In the genomic region with DNA sequence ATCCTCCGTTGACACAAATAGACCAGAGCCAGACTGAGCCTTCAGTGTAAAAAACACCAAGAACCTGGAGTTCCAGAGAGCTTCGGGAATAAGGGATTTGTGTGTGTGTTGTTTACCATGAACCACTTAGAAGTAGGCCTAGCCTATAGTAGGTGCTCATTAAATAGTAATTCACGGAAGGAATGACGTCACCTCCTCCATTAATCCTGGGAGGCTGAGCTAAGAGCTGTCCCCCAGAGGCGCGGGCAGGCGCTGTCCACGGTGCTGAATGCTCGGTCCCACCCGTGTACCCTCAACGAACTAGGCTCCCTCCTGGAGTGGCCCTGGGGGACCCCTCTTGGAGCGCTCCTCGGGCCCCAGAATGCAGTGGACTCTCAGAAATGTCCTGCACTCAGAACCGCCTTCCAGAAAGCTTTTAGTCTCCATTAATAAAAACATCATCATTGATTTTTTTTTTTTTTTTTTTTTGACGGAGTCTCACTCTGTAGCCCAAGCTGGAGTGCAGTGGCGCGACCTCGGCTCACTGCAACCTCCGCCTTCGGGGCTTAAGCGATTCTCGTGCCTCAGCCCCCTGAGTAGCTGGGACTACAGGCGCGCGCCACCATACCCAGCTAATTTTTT, we compare ENCODE assay signal across 1 cellular context.
TF ChIP-seq lines count a peak whose summit lies in the region.

No MANE protein-coding gene starts in this region.

TF ChIP-seq in K562, 482 proteins besides CTCF, POLR2A, EP300 and RAD21 (continued from another document and continues in another):
- TF ChIP-seq ETV6 (IDR thresholded peaks at IDR 0.05; ENCODE audit: borderline replicate concordance in 1 of 2, low read depth in 2 of 2, low read length in 1 of 2), result no peak
- no peak for TF ChIP-seq ETV6 (CRISPR knock-in tag; IDR thresholded peaks at IDR 0.05; ENCODE audit: borderline replicate concordance)
- TF ChIP-seq HDAC6 (IDR thresholded peaks at IDR 0.05; ENCODE audit: low read depth, low read length), result no peak
- TF ChIP-seq TGIF2 (CRISPR knock-in tag; IDR thresholded peaks at IDR 0.05), result no peak
- TF ChIP-seq, protein P1, sequence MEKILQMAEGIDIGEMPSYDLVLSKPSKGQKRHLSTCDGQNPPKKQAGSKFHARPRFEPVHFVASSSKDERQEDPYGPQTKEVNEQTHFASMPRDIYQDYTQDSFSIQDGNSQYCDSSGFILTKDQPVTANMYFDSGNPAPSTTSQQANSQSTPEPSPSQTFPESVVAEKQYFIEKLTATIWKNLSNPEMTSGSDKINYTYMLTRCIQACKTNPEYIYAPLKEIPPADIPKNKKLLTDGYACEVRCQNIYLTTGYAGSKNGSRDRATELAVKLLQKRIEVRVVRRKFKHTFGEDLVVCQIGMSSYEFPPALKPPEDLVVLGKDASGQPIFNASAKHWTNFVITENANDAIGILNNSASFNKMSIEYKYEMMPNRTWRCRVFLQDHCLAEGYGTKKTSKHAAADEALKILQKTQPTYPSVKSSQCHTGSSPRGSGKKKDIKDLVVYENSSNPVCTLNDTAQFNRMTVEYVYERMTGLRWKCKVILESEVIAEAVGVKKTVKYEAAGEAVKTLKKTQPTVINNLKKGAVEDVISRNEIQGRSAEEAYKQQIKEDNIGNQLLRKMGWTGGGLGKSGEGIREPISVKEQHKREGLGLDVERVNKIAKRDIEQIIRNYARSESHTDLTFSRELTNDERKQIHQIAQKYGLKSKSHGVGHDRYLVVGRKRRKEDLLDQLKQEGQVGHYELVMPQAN (IDR thresholded peaks at IDR 0.05; ENCODE audit: borderline replicate concordance), result no peak
- TF ChIP-seq FOXK2 (conservative IDR thresholded peaks at IDR 0.05 in 1 of 2, IDR thresholded peaks at IDR 0.05 in 1 of 2; ENCODE audit: low read depth in 2 of 2), result no peak
- no peak for TF ChIP-seq BACH1 (tag; IDR thresholded peaks at IDR 0.05)
- TF ChIP-seq, protein P2, sequence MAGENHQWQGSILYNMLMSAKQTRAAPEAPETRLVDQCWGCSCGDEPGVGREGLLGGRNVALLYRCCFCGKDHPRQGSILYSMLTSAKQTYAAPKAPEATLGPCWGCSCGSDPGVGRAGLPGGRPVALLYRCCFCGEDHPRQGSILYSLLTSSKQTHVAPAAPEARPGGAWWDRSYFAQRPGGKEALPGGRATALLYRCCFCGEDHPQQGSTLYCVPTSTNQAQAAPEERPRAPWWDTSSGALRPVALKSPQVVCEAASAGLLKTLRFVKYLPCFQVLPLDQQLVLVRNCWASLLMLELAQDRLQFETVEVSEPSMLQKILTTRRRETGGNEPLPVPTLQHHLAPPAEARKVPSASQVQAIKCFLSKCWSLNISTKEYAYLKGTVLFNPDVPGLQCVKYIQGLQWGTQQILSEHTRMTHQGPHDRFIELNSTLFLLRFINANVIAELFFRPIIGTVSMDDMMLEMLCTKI (IDR thresholded peaks at IDR 0.05; ENCODE audit: partially characterized antibody), result no peak
- no peak for TF ChIP-seq NR4A1 (CRISPR knock-in tag; IDR thresholded peaks at IDR 0.05)
- TF ChIP-seq NR4A1 (tag; IDR thresholded peaks at IDR 0.05), result no peak
- TF ChIP-seq HMGN3 (IDR thresholded peaks at IDR 0.05; ENCODE audit: borderline replicate concordance, extremely low read depth, insufficient read length, low read depth, low read length), result no peak
- TF ChIP-seq MAFK (IDR thresholded peaks at IDR 0.05; ENCODE audit: low read length), result no peak
- no peak for TF ChIP-seq ZFP30 (CRISPR knock-in tag; IDR thresholded peaks at IDR 0.05; ENCODE audit: borderline replicate concordance)
- no peak for TF ChIP-seq ZNF253 (CRISPR knock-in tag; conservative IDR thresholded peaks at IDR 0.05)
- no peak for TF ChIP-seq KHSRP (IDR thresholded peaks at IDR 0.05)
- TF ChIP-seq TRIM24 (IDR thresholded peaks at IDR 0.05), result no peak
- TF ChIP-seq PCBP2 (IDR thresholded peaks at IDR 0.05; ENCODE audit: low read depth, low read length, poor library complexity, severe bottlenecking), result no peak
- TF ChIP-seq SMARCE1 (IDR thresholded peaks at IDR 0.05), result no peak
- no peak for TF ChIP-seq IFI16 (CRISPR knock-in tag; IDR thresholded peaks at IDR 0.05)
- TF ChIP-seq, protein P3, sequence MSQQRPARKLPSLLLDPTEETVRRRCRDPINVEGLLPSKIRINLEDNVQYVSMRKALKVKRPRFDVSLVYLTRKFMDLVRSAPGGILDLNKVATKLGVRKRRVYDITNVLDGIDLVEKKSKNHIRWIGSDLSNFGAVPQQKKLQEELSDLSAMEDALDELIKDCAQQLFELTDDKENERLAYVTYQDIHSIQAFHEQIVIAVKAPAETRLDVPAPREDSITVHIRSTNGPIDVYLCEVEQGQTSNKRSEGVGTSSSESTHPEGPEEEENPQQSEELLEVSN (IDR thresholded peaks at IDR 0.05; ENCODE audit: borderline replicate concordance in 1 of 2, extremely low read depth in 1 of 2, insufficient read depth in 1 of 2, insufficient read length in 1 of 2, low read depth in 1 of 2, low read length in 1 of 2, poor library complexity in 1 of 2, severe bottlenecking in 1 of 2), result no peak
- TF ChIP-seq, protein P4, sequence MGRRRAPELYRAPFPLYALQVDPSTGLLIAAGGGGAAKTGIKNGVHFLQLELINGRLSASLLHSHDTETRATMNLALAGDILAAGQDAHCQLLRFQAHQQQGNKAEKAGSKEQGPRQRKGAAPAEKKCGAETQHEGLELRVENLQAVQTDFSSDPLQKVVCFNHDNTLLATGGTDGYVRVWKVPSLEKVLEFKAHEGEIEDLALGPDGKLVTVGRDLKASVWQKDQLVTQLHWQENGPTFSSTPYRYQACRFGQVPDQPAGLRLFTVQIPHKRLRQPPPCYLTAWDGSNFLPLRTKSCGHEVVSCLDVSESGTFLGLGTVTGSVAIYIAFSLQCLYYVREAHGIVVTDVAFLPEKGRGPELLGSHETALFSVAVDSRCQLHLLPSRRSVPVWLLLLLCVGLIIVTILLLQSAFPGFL (CRISPR knock-in tag; IDR thresholded peaks at IDR 0.05), result no peak
- no peak for TF ChIP-seq TCF3 (CRISPR knock-in tag; IDR thresholded peaks at IDR 0.05)
- TF ChIP-seq, protein P5, sequence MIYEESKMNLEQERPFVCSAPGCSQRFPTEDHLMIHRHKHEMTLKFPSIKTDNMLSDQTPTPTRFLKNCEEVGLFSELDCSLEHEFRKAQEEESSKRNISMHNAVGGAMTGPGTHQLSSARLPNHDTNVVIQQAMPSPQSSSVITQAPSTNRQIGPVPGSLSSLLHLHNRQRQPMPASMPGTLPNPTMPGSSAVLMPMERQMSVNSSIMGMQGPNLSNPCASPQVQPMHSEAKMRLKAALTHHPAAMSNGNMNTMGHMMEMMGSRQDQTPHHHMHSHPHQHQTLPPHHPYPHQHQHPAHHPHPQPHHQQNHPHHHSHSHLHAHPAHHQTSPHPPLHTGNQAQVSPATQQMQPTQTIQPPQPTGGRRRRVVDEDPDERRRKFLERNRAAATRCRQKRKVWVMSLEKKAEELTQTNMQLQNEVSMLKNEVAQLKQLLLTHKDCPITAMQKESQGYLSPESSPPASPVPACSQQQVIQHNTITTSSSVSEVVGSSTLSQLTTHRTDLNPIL (CRISPR knock-in tag; IDR thresholded peaks at IDR 0.05), result no peak
- TF ChIP-seq ZNF354B (CRISPR knock-in tag; IDR thresholded peaks at IDR 0.05), result no peak
- no peak for TF ChIP-seq HDGF (IDR thresholded peaks at IDR 0.05)
- TF ChIP-seq MED1 (CRISPR knock-in tag; IDR thresholded peaks at IDR 0.05; ENCODE audit: borderline replicate concordance), result no peak
- TF ChIP-seq, protein P6, sequence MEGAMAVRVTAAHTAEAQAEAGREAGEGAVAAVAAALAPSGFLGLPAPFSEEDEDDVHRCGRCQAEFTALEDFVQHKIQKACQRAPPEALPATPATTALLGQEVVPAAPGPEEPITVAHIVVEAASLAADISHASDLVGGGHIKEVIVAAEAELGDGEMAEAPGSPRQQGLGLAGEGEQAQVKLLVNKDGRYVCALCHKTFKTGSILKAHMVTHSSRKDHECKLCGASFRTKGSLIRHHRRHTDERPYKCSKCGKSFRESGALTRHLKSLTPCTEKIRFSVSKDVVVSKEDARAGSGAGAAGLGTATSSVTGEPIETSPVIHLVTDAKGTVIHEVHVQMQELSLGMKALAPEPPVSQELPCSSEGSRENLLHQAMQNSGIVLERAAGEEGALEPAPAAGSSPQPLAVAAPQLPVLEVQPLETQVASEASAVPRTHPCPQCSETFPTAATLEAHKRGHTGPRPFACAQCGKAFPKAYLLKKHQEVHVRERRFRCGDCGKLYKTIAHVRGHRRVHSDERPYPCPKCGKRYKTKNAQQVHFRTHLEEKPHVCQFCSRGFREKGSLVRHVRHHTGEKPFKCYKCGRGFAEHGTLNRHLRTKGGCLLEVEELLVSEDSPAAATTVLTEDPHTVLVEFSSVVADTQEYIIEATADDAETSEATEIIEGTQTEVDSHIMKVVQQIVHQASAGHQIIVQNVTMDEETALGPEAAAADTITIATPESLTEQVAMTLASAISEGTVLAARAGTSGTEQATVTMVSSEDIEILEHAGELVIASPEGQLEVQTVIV (CRISPR knock-in tag; IDR thresholded peaks at IDR 0.05; ENCODE audit: borderline replicate concordance), result no peak
- no peak for TF ChIP-seq ZC3H8 (IDR thresholded peaks at IDR 0.05)
- TF ChIP-seq ETS2 (tag; IDR thresholded peaks at IDR 0.05; ENCODE audit: borderline replicate concordance, poor library complexity, severe bottlenecking), result no peak
- TF ChIP-seq ZNF507 (tag; conservative IDR thresholded peaks at IDR 0.05), result no peak
- TF ChIP-seq JUND (IDR thresholded peaks at IDR 0.05; ENCODE audit: borderline replicate concordance, low read depth, low read length), result peak; percentile 97
- peak; percentile 99 for TF ChIP-seq JUND (tag; IDR thresholded peaks at IDR 0.05; ENCODE audit: borderline replicate concordance, low read depth, low read length)
- TF ChIP-seq SREBF1 (IDR thresholded peaks at IDR 0.05; ENCODE audit: borderline replicate concordance, low read depth, low read length), result no peak
- TF ChIP-seq ZNF764 (CRISPR knock-in tag; IDR thresholded peaks at IDR 0.05; ENCODE audit: low read depth), result no peak
- TF ChIP-seq ZKSCAN3 (CRISPR knock-in tag; IDR thresholded peaks at IDR 0.05), result no peak
- no peak for TF ChIP-seq ZFPM2 (CRISPR knock-in tag; IDR thresholded peaks at IDR 0.05)
- TF ChIP-seq STAG1 (CRISPR knock-in tag; IDR thresholded peaks at IDR 0.05; ENCODE audit: borderline replicate concordance), result peak; percentile 24; the same call in 1 of the 2 replicates
- TF ChIP-seq EHMT2 (IDR thresholded peaks at IDR 0.05), result peak; percentile 98
- TF ChIP-seq SP2 (IDR thresholded peaks at IDR 0.05; ENCODE audit: extremely low read depth, low read depth, low read length, poor library complexity, severe bottlenecking), result no peak
- no peak for TF ChIP-seq SRSF7 (optimal IDR thresholded peaks at IDR 0.05; ENCODE audit: low read depth, low read length)
- no peak for TF ChIP-seq NFE2L1 (tag; IDR thresholded peaks at IDR 0.05; ENCODE audit: borderline replicate concordance, low read depth)
- no peak for TF ChIP-seq HSF4 (CRISPR knock-in tag; IDR thresholded peaks at IDR 0.05; ENCODE audit: borderline replicate concordance)
- TF ChIP-seq FOXA1 (IDR thresholded peaks at IDR 0.05; ENCODE audit: borderline replicate concordance), result no peak
- TF ChIP-seq NCOA4 (IDR thresholded peaks at IDR 0.05; ENCODE audit: partially characterized antibody), result no peak
- no peak for TF ChIP-seq RFX5 (IDR thresholded peaks at IDR 0.05; ENCODE audit: low read depth, low read length)
- peak; percentile 29; the same call in 1 of the 2 replicates for TF ChIP-seq GABPB1 (CRISPR knock-in tag; IDR thresholded peaks at IDR 0.05)
- TF ChIP-seq KLF16 (IDR thresholded peaks at IDR 0.05), result no peak
- TF ChIP-seq SIX5 (IDR thresholded peaks at IDR 0.05; ENCODE audit: borderline replicate concordance in 1 of 2, insufficient read depth in 1 of 2, low read depth in 1 of 2, low read length in 2 of 2), result no peak
- TF ChIP-seq, protein P7, sequence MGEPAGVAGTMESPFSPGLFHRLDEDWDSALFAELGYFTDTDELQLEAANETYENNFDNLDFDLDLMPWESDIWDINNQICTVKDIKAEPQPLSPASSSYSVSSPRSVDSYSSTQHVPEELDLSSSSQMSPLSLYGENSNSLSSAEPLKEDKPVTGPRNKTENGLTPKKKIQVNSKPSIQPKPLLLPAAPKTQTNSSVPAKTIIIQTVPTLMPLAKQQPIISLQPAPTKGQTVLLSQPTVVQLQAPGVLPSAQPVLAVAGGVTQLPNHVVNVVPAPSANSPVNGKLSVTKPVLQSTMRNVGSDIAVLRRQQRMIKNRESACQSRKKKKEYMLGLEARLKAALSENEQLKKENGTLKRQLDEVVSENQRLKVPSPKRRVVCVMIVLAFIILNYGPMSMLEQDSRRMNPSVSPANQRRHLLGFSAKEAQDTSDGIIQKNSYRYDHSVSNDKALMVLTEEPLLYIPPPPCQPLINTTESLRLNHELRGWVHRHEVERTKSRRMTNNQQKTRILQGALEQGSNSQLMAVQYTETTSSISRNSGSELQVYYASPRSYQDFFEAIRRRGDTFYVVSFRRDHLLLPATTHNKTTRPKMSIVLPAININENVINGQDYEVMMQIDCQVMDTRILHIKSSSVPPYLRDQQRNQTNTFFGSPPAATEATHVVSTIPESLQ (CRISPR knock-in tag; IDR thresholded peaks at IDR 0.05), result peak; percentile 52; the same call in 1 of the 2 replicates
- no peak for TF ChIP-seq FOS (IDR thresholded peaks at IDR 0.05; ENCODE audit: extremely low read depth, insufficient read length)
- TF ChIP-seq CEBPG (CRISPR knock-in tag; IDR thresholded peaks at IDR 0.05), result no peak; the same call in 1 of the 2 replicates
- TF ChIP-seq CEBPG (tag; conservative IDR thresholded peaks at IDR 0.05 in 1 of 2, IDR thresholded peaks at IDR 0.05 in 1 of 2), result no peak
- no peak for TF ChIP-seq ILF3 (IDR thresholded peaks at IDR 0.05; ENCODE audit: borderline replicate concordance)
- 0 out of 4 replicates have a peak, but pooled peaks of 1 of the 2 experiments have one; percentile 15 for TF ChIP-seq ARNT (IDR thresholded peaks at IDR 0.05)
- TF ChIP-seq MCM2 (IDR thresholded peaks at IDR 0.05; ENCODE audit: low read depth), result no peak
- no peak for TF ChIP-seq GATA2 (CRISPR knock-in tag; IDR thresholded peaks at IDR 0.05)
- no peak for TF ChIP-seq SRSF1 (IDR thresholded peaks at IDR 0.05; ENCODE audit: low read depth, low read length)
- TF ChIP-seq FIP1L1 (IDR thresholded peaks at IDR 0.05; ENCODE audit: low read depth, low read length, poor library complexity, severe bottlenecking), result no peak
- TF ChIP-seq HCFC1 (IDR thresholded peaks at IDR 0.05; ENCODE audit: low read depth, low read length), result no peak
- no peak for TF ChIP-seq KLF6 (CRISPR knock-in tag; IDR thresholded peaks at IDR 0.05; ENCODE audit: borderline replicate concordance)
- no peak for TF ChIP-seq ZNF551 (CRISPR knock-in tag; IDR thresholded peaks at IDR 0.05)
- peak; percentile 72 for TF ChIP-seq LCOR (CRISPR knock-in tag; IDR thresholded peaks at IDR 0.05)
- TF ChIP-seq HDAC2 (IDR thresholded peaks at IDR 0.05), result peak; percentile 74; the same call in 1 of the 2 replicates
- no peak for TF ChIP-seq HNRNPUL1 (IDR thresholded peaks at IDR 0.05; ENCODE audit: low read length)
- TF ChIP-seq ZNF263 (CRISPR knock-in tag; IDR thresholded peaks at IDR 0.05; ENCODE audit: borderline replicate concordance), result peak; percentile 35; the same call in 1 of the 2 replicates
- TF ChIP-seq, protein P8, sequence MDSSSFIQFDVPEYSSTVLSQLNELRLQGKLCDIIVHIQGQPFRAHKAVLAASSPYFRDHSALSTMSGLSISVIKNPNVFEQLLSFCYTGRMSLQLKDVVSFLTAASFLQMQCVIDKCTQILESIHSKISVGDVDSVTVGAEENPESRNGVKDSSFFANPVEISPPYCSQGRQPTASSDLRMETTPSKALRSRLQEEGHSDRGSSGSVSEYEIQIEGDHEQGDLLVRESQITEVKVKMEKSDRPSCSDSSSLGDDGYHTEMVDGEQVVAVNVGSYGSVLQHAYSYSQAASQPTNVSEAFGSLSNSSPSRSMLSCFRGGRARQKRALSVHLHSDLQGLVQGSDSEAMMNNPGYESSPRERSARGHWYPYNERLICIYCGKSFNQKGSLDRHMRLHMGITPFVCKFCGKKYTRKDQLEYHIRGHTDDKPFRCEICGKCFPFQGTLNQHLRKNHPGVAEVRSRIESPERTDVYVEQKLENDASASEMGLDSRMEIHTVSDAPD (CRISPR knock-in tag; IDR thresholded peaks at IDR 0.05), result no peak
